Comparison of ENCODE assay signal across 17 cellular contexts in the genomic region with DNA sequence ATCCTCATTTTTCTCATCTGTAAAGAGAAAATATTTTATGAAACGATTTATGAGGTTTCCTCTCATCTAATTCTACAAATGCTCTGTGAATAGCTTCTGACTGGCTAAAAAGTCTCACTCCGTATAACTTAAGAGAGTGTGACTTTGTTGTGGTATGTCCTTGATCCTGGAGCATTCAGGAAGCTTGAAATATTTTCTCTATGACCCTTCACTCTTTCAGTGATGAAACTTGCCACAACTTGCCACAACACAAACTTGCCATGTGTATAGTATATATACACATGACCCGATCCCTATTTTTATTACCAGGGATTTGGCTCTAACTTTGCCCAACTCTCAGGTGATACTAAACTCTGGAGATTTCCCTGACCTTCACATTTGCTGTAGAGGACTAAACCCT.
DNase-seq lines count a peak whose midpoint lies in the region; ATAC-seq and TF ChIP-seq lines count a peak whose summit lies in the region.
"Had no signal": no experiment of that assay in that cellular context is flagged by ENCODE, and none has a peak within 500 bp of the region (broad histone marks: within the 10 kb centered on the region; RNA-seq: fewer than 3 reads in every experiment).

No MANE protein-coding gene starts in this region.

- no peaks in the 10 kb centered on the region for H3K79me2 ChIP-seq in osteoblast (ENCODE audit: insufficient read depth, low read length)

- no peak overlapping the region for H3K27ac ChIP-seq in osteoblast (ENCODE audit: low read depth, low read length)
- H3K27ac ChIP-seq in left ventricle myocardium inferior (replicated peaks): no peak overlapping the region

- peak overlapping the region; percentile 61 for H2AFZ ChIP-seq in osteoblast (ENCODE audit: low read length)

- H4K20me1 ChIP-seq in osteoblast (ENCODE audit: insufficient read depth, low read length): no peaks in the 10 kb centered on the region

- intact Hi-C loops in left ventricle myocardium inferior (cut with micrococcal nuclease): no loop called here

- no peak for ATAC-seq in HG03378 (IDR thresholded peaks at IDR 0.05; ENCODE audit: unreplicated experiment)
- no peak for ATAC-seq in HG02678 (IDR thresholded peaks at IDR 0.05; ENCODE audit: unreplicated experiment)

- no peak overlapping the region for H3K4me2 ChIP-seq in osteoblast (ENCODE audit: insufficient read depth, low read length)

- DNase-seq in EL (peak; percentile 50), LoVo (ENCODE audit: low spot score) (peak; percentile 23), choroid plexus epithelial cell (ENCODE audit: low read depth) (peak; percentile 70), osteoblast (ENCODE audit: insufficient read length, low spot score, missing footprints) (no peak), NOMO-1 (lab: John Stamatoyannopoulos, UW; ENCODE audit: unreplicated experiment in 2 of 2) (no peak), left ventricle myocardium inferior (no peak)
- DNase-seq: CD4-positive, CD25-positive, alpha-beta regulatory T cell; DMS53; KBM-7; NCI-H1092 treated with DMSO at 0.1 percent for 48 hours; NCI-H1930; NCI-H2171; NCI-H510A; NCI-H82; SIG-M5 had no signal

- H3K9me3 ChIP-seq in osteoblast (ENCODE audit: low read depth, low read length) (no peaks in the 10 kb centered on the region), left ventricle myocardium inferior (replicated peaks) (no peaks in the 10 kb centered on the region)

- no peaks in the 10 kb centered on the region for H3K36me3 ChIP-seq in osteoblast (ENCODE audit: insufficient read depth, low read length)
- no peaks in the 10 kb centered on the region for H3K36me3 ChIP-seq in left ventricle myocardium inferior

- no peak overlapping the region for H3K4me3 ChIP-seq in choroid plexus epithelial cell (ENCODE audit: low read depth, low read length)
- H3K4me3 ChIP-seq in osteoblast (ENCODE audit: insufficient read depth, low read length): no peak overlapping the region
- H3K4me3 ChIP-seq in left ventricle myocardium inferior: no peak overlapping the region

- no peaks in the 10 kb centered on the region for H3K4me1 ChIP-seq in osteoblast (ENCODE audit: insufficient read depth, low read length)
- peaks cover 22% of the 10 kb centered on the region for H3K4me1 ChIP-seq in left ventricle myocardium inferior

- H3K27me3 ChIP-seq in osteoblast (ENCODE audit: insufficient read depth, low read length) (no peaks in the 10 kb centered on the region), left ventricle myocardium inferior (ENCODE audit: low read depth) (no peaks in the 10 kb centered on the region)

- TF ChIP-seq CTCF in choroid plexus epithelial cell (conservative IDR thresholded peaks at IDR 0.05; ENCODE audit: low read depth, low read length) (no peak), osteoblast (IDR thresholded peaks at IDR 0.05; ENCODE audit: extremely low read depth, low read depth, low read length) (no peak), left ventricle myocardium inferior (IDR thresholded peaks at IDR 0.05; ENCODE audit: borderline replicate concordance) (no peak)

Comparison
In these comparisons a context has a peak if more than half of its experiments do, and no peak if none do; other contexts are left out.
1. DNase-seq: peak in EL (single experiment), LoVo (single experiment) and choroid plexus epithelial cell (single experiment); none in osteoblast (single experiment), NOMO-1 (0 of 2) and left ventricle myocardium inferior (single experiment).